ENCODE assay signal across 35 cellular contexts in the genomic region with DNA sequence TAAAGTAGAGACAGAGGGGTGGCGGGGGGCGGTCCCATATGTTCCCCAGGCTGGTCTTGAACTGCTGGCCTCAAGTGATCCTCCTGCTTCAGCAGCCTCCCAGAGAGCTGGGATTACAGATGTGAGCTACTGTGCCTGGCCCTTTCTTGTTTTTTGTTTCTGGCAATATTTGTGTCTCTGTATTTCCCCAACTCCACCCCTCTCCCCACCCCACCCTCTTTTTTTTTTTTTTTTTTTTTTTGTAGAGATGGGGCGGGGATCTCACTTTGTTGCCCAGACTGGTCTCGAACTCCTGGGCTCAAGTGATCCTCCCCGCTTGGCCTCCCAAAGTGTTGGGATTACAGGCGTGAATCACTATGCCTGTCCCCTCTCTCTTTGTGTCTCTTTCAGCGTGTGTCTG. TPM values are rescaled to one million over a fixed set of nuclear protein-coding genes. Genes with fewer than 3 reads are reported as not detected.
"Had no signal": no experiment of that assay in that cellular context is flagged by ENCODE, and none has a peak within 500 bp of the region (broad histone marks: within the 10 kb centered on the region; RNA-seq: fewer than 3 reads in every experiment).

No MANE protein-coding gene starts in this region.

- H3K4me3 Mint-ChIP-seq: activated CD4-positive, alpha-beta T cell treated with anti-CD3 and anti-CD28 coated beads, Interleukin-2, amount 10 ng/mL, durations not matched to agents 24 days and 14 days; activated CD8-positive, alpha-beta T cell treated with anti-CD3 and anti-CD28 coated beads for 36 hours; activated naive CD8-positive, alpha-beta T cell treated with anti-CD3 and anti-CD28 coated beads for 36 hours; activated T-cell treated with anti-CD3 and anti-CD28 coated beads, Interleukin-2, amount 50 U/mL, for 72 hours; activated T-helper 17 cell treated with anti-CD3 and anti-CD28 coated beads, Interleukin-2, amount 50 U/mL, for 72 hours; brain; T-helper 1 cell treated with Interleukin-12 subunit alpha and Interleukin-12 subunit beta and Interleukin-4 antibody, amounts not matched to agents 30 μg/mL and 1 μg/mL, for 36 hours; T-helper 2 cell treated with Interferon-gamma antibody and Interleukin-4, amounts not matched to agents 5 μg/mL and 100 μg/mL, for 36 hours had no signal

- H3K4me3 ChIP-seq: adrenal gland, Peyer's patch, SJCRH30, SK-N-MC had no signal

- H3K9me3 ChIP-seq: adrenal gland, Peyer's patch, SJCRH30 had no signal

- H3K27me3 ChIP-seq: adrenal gland, Peyer's patch, SJCRH30 had no signal

- H3K36me3 ChIP-seq: adrenal gland, Peyer's patch, SJCRH30 had no signal

- H3K4me1 ChIP-seq: adrenal gland, Peyer's patch, SJCRH30 had no signal

- H3K9ac ChIP-seq: KMS-11 had no signal

- H3K27ac ChIP-seq: adrenal gland, KMS-11, Peyer's patch, SJCRH30, SK-N-MC had no signal

- H3K27me3 Mint-ChIP-seq: activated CD8-positive, alpha-beta T cell treated with anti-CD3 and anti-CD28 coated beads for 36 hours; activated naive CD8-positive, alpha-beta T cell treated with anti-CD3 and anti-CD28 coated beads for 36 hours; activated T-helper 17 cell treated with anti-CD3 and anti-CD28 coated beads, Interleukin-2, amount 50 U/mL, for 72 hours had no signal

- ATAC-seq: activated CD8-positive, alpha-beta T cell treated with anti-CD3 and anti-CD28 coated beads for 36 hours; activated T-cell treated with anti-CD3 and anti-CD28 coated beads, Interleukin-2, amount 50 U/mL, for 72 hours; activated T-helper 17 cell treated with anti-CD3 and anti-CD28 coated beads, Interleukin-2, amount 50 U/mL, for 72 hours; PC-3 had no signal

- DNase-seq: activated CD4-positive, alpha-beta T cell treated with anti-CD3 and anti-CD28 coated beads, Interleukin-2, amount 10 ng/mL, durations not matched to agents 24 days and 14 days; activated CD4-positive, alpha-beta T cell treated with anti-CD3 and anti-CD28 coated beads, Interleukin-2, amount 50 U/mL, for 4 hours; activated CD8-positive, alpha-beta T cell treated with anti-CD3 and anti-CD28 coated beads for 36 hours; activated effector memory CD4-positive, alpha-beta T cell treated with anti-CD3 and anti-CD28 coated beads, Interleukin-2, amount 50 U/mL, for 16 hours; activated naive CD4-positive, alpha-beta T cell; activated naive CD4-positive, alpha-beta T cell treated with anti-CD3 and anti-CD28 coated beads, Interleukin-2, amount 50 U/mL, for 16 hours; activated naive CD8-positive, alpha-beta T cell treated with anti-CD3 and anti-CD28 coated beads for 36 hours; activated T-cell treated with anti-CD3 and anti-CD28 coated beads, Interleukin-2, amount 50 U/mL, for 1 hour; activated T-cell treated with anti-CD3 and anti-CD28 coated beads, Interleukin-2, amount 50 U/mL, for 72 hours; adrenal gland; central memory CD4-positive, alpha-beta T cell; NCI-H1092 treated with DMSO at 0.1 percent for 48 hours; NCI-H1417; NCI-H146; NCI-H187; NCI-H2029 treated with DMSO at 0.1 percent for 48 hours; NCI-H2107; NCI-H2171; NCI-H510A; NCI-H526; NCI-H748 treated with DMSO at 0.1 percent for 48 hours; NK-92 treated with Interleukin-12 subunit alpha and Interleukin-12 subunit beta, amount 100 ng/mL, for 24 hours; PC-3; Peyer's patch; RPMI8226 had no signal

- H3K4me1 Mint-ChIP-seq: activated naive CD8-positive, alpha-beta T cell treated with anti-CD3 and anti-CD28 coated beads for 36 hours; activated T-helper 17 cell treated with anti-CD3 and anti-CD28 coated beads, Interleukin-2, amount 50 U/mL, for 72 hours; brain had no signal

- H3K36me3 Mint-ChIP-seq: activated naive CD8-positive, alpha-beta T cell treated with anti-CD3 and anti-CD28 coated beads for 36 hours; brain had no signal

- H3K27ac Mint-ChIP-seq: activated CD4-positive, alpha-beta T cell treated with anti-CD3 and anti-CD28 coated beads, Interleukin-2, amount 10 ng/mL, durations not matched to agents 24 days and 14 days; activated CD8-positive, alpha-beta T cell treated with anti-CD3 and anti-CD28 coated beads for 36 hours; activated naive CD8-positive, alpha-beta T cell treated with anti-CD3 and anti-CD28 coated beads for 36 hours; activated T-helper 17 cell treated with anti-CD3 and anti-CD28 coated beads, Interleukin-2, amount 50 U/mL, for 72 hours; brain; T-helper 1 cell treated with Interleukin-12 subunit alpha and Interleukin-12 subunit beta and Interleukin-4 antibody, amounts not matched to agents 30 μg/mL and 1 μg/mL, for 36 hours had no signal

- H3K9me3 Mint-ChIP-seq: activated CD4-positive, alpha-beta T cell treated with anti-CD3 and anti-CD28 coated beads, Interleukin-2, amount 10 ng/mL, durations not matched to agents 24 days and 14 days; activated CD8-positive, alpha-beta T cell treated with anti-CD3 and anti-CD28 coated beads for 36 hours; activated naive CD8-positive, alpha-beta T cell treated with anti-CD3 and anti-CD28 coated beads for 36 hours; activated T-cell treated with anti-CD3 and anti-CD28 coated beads, Interleukin-2, amount 50 U/mL, for 72 hours; activated T-helper 17 cell treated with anti-CD3 and anti-CD28 coated beads, Interleukin-2, amount 50 U/mL, for 72 hours; T-helper 1 cell treated with Interleukin-12 subunit alpha and Interleukin-12 subunit beta and Interleukin-4 antibody, amounts not matched to agents 30 μg/mL and 1 μg/mL, for 36 hours; T-helper 2 cell treated with Interferon-gamma antibody and Interleukin-4, amounts not matched to agents 5 μg/mL and 100 μg/mL, for 36 hours had no signal

RNA-seq across cellular contexts. Expression of gene CAPN12, which starts 0.6 kb away (rescaled TPM):
- total RNA-seq: LHCN-M2, SJCRH30 had no signal

RNA-seq across cellular contexts. Expression of gene LGALS7, which starts 28.4 kb away (rescaled TPM):
- total RNA-seq: activated CD4-positive, alpha-beta T cell treated with anti-CD3 and anti-CD28 coated beads, Interleukin-2, amount 10 ng/mL, durations not matched to agents 24 days and 14 days; activated CD8-positive, alpha-beta memory T cell treated with anti-CD3 and anti-CD28 coated beads for 36 hours; activated CD8-positive, alpha-beta T cell treated with anti-CD3 and anti-CD28 coated beads for 36 hours; activated naive CD8-positive, alpha-beta T cell treated with anti-CD3 and anti-CD28 coated beads for 36 hours; activated T-cell treated with anti-CD3 and anti-CD28 coated beads, Interleukin-2, amount 50 U/mL, for 72 hours; activated T-helper 17 cell treated with anti-CD3 and anti-CD28 coated beads, Interleukin-2, amount 50 U/mL, for 72 hours; adrenal gland; astrocyte; LHCN-M2; PC-3; Peyer's patch had no signal
- polyA plus RNA-seq: adrenal gland had no signal

RNA-seq across cellular contexts. Expression of gene LGALS7B, which starts 44.1 kb away (rescaled TPM):
- total RNA-seq: activated CD4-positive, alpha-beta T cell treated with anti-CD3 and anti-CD28 coated beads, Interleukin-2, amount 10 ng/mL, durations not matched to agents 24 days and 14 days; activated CD8-positive, alpha-beta memory T cell treated with anti-CD3 and anti-CD28 coated beads for 36 hours; activated CD8-positive, alpha-beta T cell treated with anti-CD3 and anti-CD28 coated beads for 36 hours; activated naive CD8-positive, alpha-beta T cell treated with anti-CD3 and anti-CD28 coated beads for 36 hours; activated T-cell treated with anti-CD3 and anti-CD28 coated beads, Interleukin-2, amount 50 U/mL, for 72 hours; activated T-helper 17 cell treated with anti-CD3 and anti-CD28 coated beads, Interleukin-2, amount 50 U/mL, for 72 hours; adrenal gland; astrocyte; LHCN-M2; PC-3; Peyer's patch; SJCRH30 had no signal
